ENCODE assay signal across 6 cellular contexts in genomic region chr16:31118223-31119155, GRCh38. TPM values are rescaled to one million over a fixed set of nuclear protein-coding genes. Genes with fewer than 3 reads are reported as not detected.
DNase-seq lines count a peak whose midpoint lies in the region; ATAC-seq and TF ChIP-seq lines count a peak whose summit lies in the region.

No MANE protein-coding gene starts in this region.

- H3K4me1 Mint-ChIP-seq in MCF 10A (ENCODE audit: insufficient read depth, unreplicated experiment) = peaks cover 16% of the 10 kb centered on the region

- BruUV-seq in MCF 10A (replicated peaks; lab: Mats Ljungman, UMichigan) = TSS peak; percentile 42

- TF ChIP-seq CTCF in MCF 10A (IDR thresholded peaks at IDR 0.05; ENCODE audit: unreplicated experiment) = no peak

- peaks cover 32% of the 10 kb centered on the region for H3K36me3 ChIP-seq in neuron (ENCODE audit: insufficient read depth, low read length)

- no peak overlapping the region for H2AFZ ChIP-seq in neuron (ENCODE audit: low read depth, low read length)

- intact Hi-C loops in MCF 10A (cut with micrococcal nuclease) = loop anchor here (1.0 to 5.0 kb wide), 3 partner anchors 17 to 131 kb away; partner anchors contain the start of genes FUS, HSD3B7 and PRSS8

- peak overlapping the region; percentile 60 for H3K4me3 ChIP-seq in neuron (ENCODE audit: low read length)

- no peaks in the 10 kb centered on the region for H3K27me3 Mint-ChIP-seq in MCF 10A (ENCODE audit: insufficient read depth, unreplicated experiment)

- peaks cover 7% of the 10 kb centered on the region for H3K4me1 ChIP-seq in neuron (ENCODE audit: insufficient read depth, low read length)

- no peak for ATAC-seq in GM21619 (IDR thresholded peaks at IDR 0.05; ENCODE audit: unreplicated experiment)

- DNase-seq in HPDE6-E6E7 (ENCODE audit: extremely low spot score) = peak; percentile 78
- DNase-seq in MCF 10A (ENCODE audit: unreplicated experiment) = peak; percentile 92
- DNase-seq in stimulated activated CD8-positive, alpha-beta memory T cell treated with anti-CD3 and anti-CD28 coated beads, Interleukin-4, amount 100 ng/mL, for 48 hours = no peak
- DNase-seq in NCI-H2029 treated with DMSO at 0.1 percent for 48 hours (lab: John Stamatoyannopoulos, UW) = no peak

- H3K27ac Mint-ChIP-seq in MCF 10A (ENCODE audit: low read depth, unreplicated experiment) = peak overlapping the region; percentile 94

- no peaks in the 10 kb centered on the region for H3K9me3 ChIP-seq in neuron (ENCODE audit: low read length)

- H3K27me3 ChIP-seq in neuron (ENCODE audit: insufficient read depth, low read length) = no peaks in the 10 kb centered on the region

- no peaks in the 10 kb centered on the region for H3K9me3 Mint-ChIP-seq in MCF 10A (ENCODE audit: unreplicated experiment)

- POLR2A ChIA-PET in MCF 10A (lab: Yijun Ruan, JAX) = interaction anchor here (0.6 to 7.5 kb wide), 22 partner anchors 10 to 759 kb away, joined by 3 to 201 read pairs (median 12); partner anchors contain the start of genes ARMC5, BCKDK, FUS and HSD3B7

- H3K36me3 Mint-ChIP-seq in MCF 10A (ENCODE audit: insufficient read depth, unreplicated experiment) = peaks cover 64% of the 10 kb centered on the region

- peak overlapping the region; percentile 74 for H3K4me3 Mint-ChIP-seq in MCF 10A (ENCODE audit: unreplicated experiment)

- CTCF ChIA-PET in MCF 10A (lab: Yijun Ruan, JAX) = interaction anchor here (0.6 to 3.4 kb wide), 4 partner anchors 18 to 341 kb away, joined by 3 to 29 read pairs (median 5); partner anchors contain the start of gene PRSS8

RNA-seq across cellular contexts. Expression of gene KAT8, which starts 1.0 kb away (rescaled TPM):
- total RNA-seq in MCF 10A (2022) = 42.0 and 45.8 TPM in 2 replicates

RNA-seq across cellular contexts. Expression of gene BCKDK, which starts 10.3 kb away (rescaled TPM):
- total RNA-seq in MCF 10A (2022) = 31.7 and 41.0 TPM in 2 replicates

RNA-seq across cellular contexts. Expression of gene PRSS8, which starts 17.0 kb away (rescaled TPM):
- total RNA-seq in MCF 10A (2022) = 24.6 and 32.6 TPM in 2 replicates

RNA-seq across cellular contexts. Expression of gene VKORC1, which starts 23.9 kb away (rescaled TPM):
- 64.7 and 66.3 TPM in 2 replicates for total RNA-seq in MCF 10A (2022)

RNA-seq across cellular contexts. Expression of gene PRSS53, which starts 29.7 kb away (rescaled TPM):
- 4.4 and 5.5 TPM in 2 replicates for total RNA-seq in MCF 10A (2022)

Comparison
In these comparisons a context has a peak if more than half of its experiments do, and no peak if none do; other contexts are left out.
1. DNase-seq: peak in HPDE6-E6E7 (single experiment) and MCF 10A (single experiment); none in stimulated activated CD8-positive, alpha-beta memory T cell treated with anti-CD3 and anti-CD28 coated beads, Interleukin-4, amount 100 ng/mL, for 48 hours (single experiment) and NCI-H2029 treated with DMSO at 0.1 percent for 48 hours (single experiment).